Comparison of ENCODE assay signal across 10 cellular contexts in genomic region chr19:47414469-47414868, GRCh38. TPM values are rescaled to one million over a fixed set of nuclear protein-coding genes. Genes with fewer than 3 reads are reported as not detected.
DNase-seq lines count a peak whose midpoint lies in the region; ATAC-seq and TF ChIP-seq lines count a peak whose summit lies in the region.
"Had no signal": no experiment of that assay in that cellular context is flagged by ENCODE, and none has a peak within 500 bp of the region (broad histone marks: within the 10 kb centered on the region; RNA-seq: fewer than 3 reads in every experiment).

No MANE protein-coding gene starts in this region.

- DNase-seq in NCI-H345 (lab: John Stamatoyannopoulos, UW) (peak; percentile 21), NCI-H345 treated with DMSO at 0.1 percent for 48 hours (lab: John Stamatoyannopoulos, UW; ENCODE audit: unreplicated experiment) (no peak), NCI-H1694 (lab: John Stamatoyannopoulos, UW) (peak; percentile 23), endothelial cell (ENCODE audit: low spot score) (peak; percentile 48), retinal pigment epithelial cell (ENCODE audit: low read depth) (no peak), sciatic nerve (ENCODE audit: low spot score) (no peak)
- no peak for DNase-seq in stimulated activated naive CD8-positive, alpha-beta T cell treated with anti-CD3 and anti-CD28 coated beads, Interleukin-15, amount 100 ng/mL, for 72 hours
- DNase-seq: SHP77 had no signal

- intact Hi-C loops in sciatic nerve (cut with DNase I): no loop called here

- TF ChIP-seq CTCF in endothelial cell (IDR thresholded peaks at IDR 0.05; ENCODE audit: unreplicated experiment) (no peak), retinal pigment epithelial cell (conservative IDR thresholded peaks at IDR 0.05; ENCODE audit: low read depth, low read length) (peak; percentile 35)

- H3K4me3 ChIP-seq in retinal pigment epithelial cell (ENCODE audit: low read length): no peak overlapping the region

- peaks cover 6% of the 10 kb centered on the region for H3K4me1 Mint-ChIP-seq in endothelial cell (ENCODE audit: unreplicated experiment)
- peaks cover 29% of the 10 kb centered on the region for H3K4me1 Mint-ChIP-seq in stimulated activated naive CD8-positive, alpha-beta T cell treated with anti-CD3 and anti-CD28 coated beads, Interleukin-15, amount 100 ng/mL, for 72 hours

- ATAC-seq in sciatic nerve (no peak), GM21786 (IDR thresholded peaks at IDR 0.05; ENCODE audit: unreplicated experiment) (no peak)
- no peak for ATAC-seq in stimulated activated naive CD8-positive, alpha-beta T cell treated with anti-CD3 and anti-CD28 coated beads, Interleukin-15, amount 100 ng/mL, for 72 hours

- peaks cover 13% of the 10 kb centered on the region for H3K36me3 Mint-ChIP-seq in endothelial cell (ENCODE audit: low read depth, unreplicated experiment)

- no peak overlapping the region for H3K27ac Mint-ChIP-seq in endothelial cell (ENCODE audit: unreplicated experiment)
- no peak overlapping the region for H3K27ac Mint-ChIP-seq in stimulated activated naive CD8-positive, alpha-beta T cell treated with anti-CD3 and anti-CD28 coated beads, Interleukin-15, amount 100 ng/mL, for 72 hours

- H3K27me3 Mint-ChIP-seq in endothelial cell (ENCODE audit: unreplicated experiment): peaks cover 12% of the 10 kb centered on the region
- H3K27me3 Mint-ChIP-seq in stimulated activated naive CD8-positive, alpha-beta T cell treated with anti-CD3 and anti-CD28 coated beads, Interleukin-15, amount 100 ng/mL, for 72 hours: peaks cover 65% of the 10 kb centered on the region

- H3K4me3 Mint-ChIP-seq in endothelial cell (ENCODE audit: unreplicated experiment): no peak overlapping the region
- no peak overlapping the region for H3K4me3 Mint-ChIP-seq in stimulated activated naive CD8-positive, alpha-beta T cell treated with anti-CD3 and anti-CD28 coated beads, Interleukin-15, amount 100 ng/mL, for 72 hours
- H3K4me3 Mint-ChIP-seq: central memory CD8-positive, alpha-beta T cell had no signal

- no peaks in the 10 kb centered on the region for H3K9me3 Mint-ChIP-seq in endothelial cell (ENCODE audit: unreplicated experiment)
- H3K9me3 Mint-ChIP-seq in stimulated activated naive CD8-positive, alpha-beta T cell treated with anti-CD3 and anti-CD28 coated beads, Interleukin-15, amount 100 ng/mL, for 72 hours: no peaks in the 10 kb centered on the region
- H3K9me3 Mint-ChIP-seq: central memory CD8-positive, alpha-beta T cell had no signal

RNA-seq across cellular contexts. Expression of gene MEIS3, which starts 4.9 kb away (rescaled TPM):
- 2.7 TPM for total RNA-seq in endothelial cell (ENCODE audit: unreplicated experiment)
- total RNA-seq in sciatic nerve: 6.6 TPM

RNA-seq across cellular contexts. Expression of gene SLC8A2, which starts 57.2 kb away (rescaled TPM):
- total RNA-seq in endothelial cell (ENCODE audit: unreplicated experiment) (0.80 TPM), sciatic nerve (not detected)

Comparison
In these comparisons a context has a peak if more than half of its experiments do, and no peak if none do; other contexts are left out.
1. DNase-seq: peak in NCI-H345 (single experiment), NCI-H1694 (single experiment) and endothelial cell (single experiment); none in NCI-H345 treated with DMSO at 0.1 percent for 48 hours (single experiment), retinal pigment epithelial cell (single experiment), sciatic nerve (single experiment) and stimulated activated naive CD8-positive, alpha-beta T cell treated with anti-CD3 and anti-CD28 coated beads, Interleukin-15, amount 100 ng/mL, for 72 hours (0 of 2).